1 cellular context compared by ENCODE assay signal in genomic region chr1:156583821-156584622, GRCh38.
A peak's percentile ranks its signal among the peaks of the same experiment; 100 is the strongest.
TF ChIP-seq lines count a peak whose summit lies in the region.

No MANE protein-coding gene starts in this region.

TF ChIP-seq in K562, 482 proteins besides CTCF, POLR2A, EP300 and RAD21:
- TF ChIP-seq MTF1 (CRISPR knock-in tag; IDR thresholded peaks at IDR 0.05; ENCODE audit: borderline replicate concordance) (no peak), ZNF263 (CRISPR knock-in tag; IDR thresholded peaks at IDR 0.05; ENCODE audit: borderline replicate concordance) (no peak), NFIC (IDR thresholded peaks at IDR 0.05) (no peak), DEAF1 (CRISPR knock-in tag; IDR thresholded peaks at IDR 0.05) (peak; percentile 67; the same call in 1 of the 2 replicates), ZNF780A (CRISPR knock-in tag; IDR thresholded peaks at IDR 0.05) (no peak), POU5F1 (IDR thresholded peaks at IDR 0.05; ENCODE audit: borderline replicate concordance, low read depth, low read length, partially characterized antibody) (no peak), ESRRA (IDR thresholded peaks at IDR 0.05; ENCODE audit: borderline replicate concordance, low read depth) (peak; percentile 49; the same call in 1 of the 2 replicates), ARID2 (IDR thresholded peaks at IDR 0.05) (0 out of 2 replicates have a peak, but pooled peaks have one; percentile 32), U2AF2 (optimal IDR thresholded peaks at IDR 0.05; ENCODE audit: low read depth, low read length) (no peak), ATF4 (CRISPR knock-in tag; IDR thresholded peaks at IDR 0.05) (no peak), SMC3 (conservative IDR thresholded peaks at IDR 0.05; ENCODE audit: insufficient read depth, low read depth, low read length) (peak; percentile 78), NFATC3 (IDR thresholded peaks at IDR 0.05) (0 out of 2 replicates have a peak, but pooled peaks have one; percentile 51), ZBED1 (IDR thresholded peaks at IDR 0.05) (no peak), KLF16 (IDR thresholded peaks at IDR 0.05) (peak; percentile 60; the same call in 1 of the 2 replicates), CHD7 (IDR thresholded peaks at IDR 0.05; ENCODE audit: low read depth, low read length) (no peak), RHOXF2B (CRISPR knock-in tag; conservative IDR thresholded peaks at IDR 0.05) (no peak), ELK3 (CRISPR knock-in tag; IDR thresholded peaks at IDR 0.05) (no peak), CC2D1A (IDR thresholded peaks at IDR 0.05) (peak; percentile 44; the same call in 1 of the 2 replicates), RBM14 (IDR thresholded peaks at IDR 0.05; ENCODE audit: borderline replicate concordance, insufficient read depth, low read depth, low read length) (no peak), ASH1L (IDR thresholded peaks at IDR 0.05; ENCODE audit: borderline replicate concordance, low read depth, partially characterized antibody) (peak; percentile 14), SPI1 (IDR thresholded peaks at IDR 0.05; ENCODE audit: borderline replicate concordance, low read depth, low read length) (peak; percentile 49; the same call in 1 of the 2 replicates)
